24 cellular contexts compared by ENCODE assay signal in the genomic region with DNA sequence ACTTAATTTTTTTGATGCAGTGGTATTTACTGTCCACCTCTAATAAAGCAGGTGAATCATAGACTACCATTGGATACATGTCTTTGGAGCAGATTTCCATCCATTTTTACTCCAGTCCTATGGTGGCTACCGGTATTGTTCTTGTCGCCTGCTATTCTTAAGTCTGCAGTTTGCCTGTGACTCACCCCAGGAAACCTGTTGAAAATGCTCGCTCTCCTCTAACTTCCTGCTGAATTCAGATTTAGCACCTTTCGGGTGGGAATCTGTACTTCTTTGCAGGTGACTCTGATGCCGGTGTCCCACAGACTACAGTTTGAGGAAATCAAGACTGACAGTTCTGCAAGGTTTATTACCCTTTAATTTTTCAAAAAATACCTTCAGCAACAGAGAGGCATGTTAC.
"Had no signal": no experiment of that assay in that cellular context is flagged by ENCODE, and none has a peak within 500 bp of the region (broad histone marks: within the 10 kb centered on the region; RNA-seq: fewer than 3 reads in every experiment).

No MANE protein-coding gene starts in this region.

- FAIRE-seq: colon, keratinocyte, TTC549, urothelium cell line had no signal

- DNase-seq: activated CD4-positive, alpha-beta T cell treated with anti-CD3 and anti-CD28 coated beads, Interleukin-2, amount 50 U/mL, for 48 hours; activated gamma-delta T cell treated with Interleukin-2 at 50 U/mL for 16 hours; activated naive CD8-positive, alpha-beta T cell treated with anti-CD3 and anti-CD28 coated beads for 36 hours; amygdala; body of pancreas; central memory CD4-positive, alpha-beta T cell; hippocampal formation; left lung; mammary epithelial cell; naive B cell; stimulated activated CD4-positive, alpha-beta T cell treated with anti-CD3 and anti-CD28 coated beads, Interleukin-12 subunit alpha, Interleukin-12 subunit beta, amount 100 ng/mL, for 4 hours; stimulated activated CD4-positive, alpha-beta T cell treated with anti-CD3 and anti-CD28 coated beads, Interleukin-2, amount 100 ng/mL, for 24 hours; stimulated activated naive CD8-positive, alpha-beta T cell treated with anti-CD3 and anti-CD28 coated beads, Interleukin-15, Interleukin-2, amounts not matched to agents 100 U/mL and 50 U/mL, for 24 hours; substantia nigra had no signal

- H3K27ac Mint-ChIP-seq: activated naive CD8-positive, alpha-beta T cell treated with anti-CD3 and anti-CD28 coated beads for 36 hours; naive B cell; T-helper 2 cell treated with Interferon-gamma antibody and Interleukin-4, amounts not matched to agents 5 μg/mL and 100 μg/mL, for 36 hours had no signal

- H3K9me3 ChIP-seq: body of pancreas, esophagus muscularis mucosa, left lung, neutrophil, tibial nerve had no signal

- H3K4me1 ChIP-seq: esophagus muscularis mucosa, left lung, parathyroid adenoma, tibial nerve had no signal

- H3K9me3 Mint-ChIP-seq: activated naive CD8-positive, alpha-beta T cell treated with anti-CD3 and anti-CD28 coated beads for 36 hours had no signal

- H3K27ac ChIP-seq: esophagus muscularis mucosa, left lung, neutrophil, parathyroid adenoma, SK-N-MC, tibial nerve had no signal

- ATAC-seq: body of pancreas; left lung; stimulated activated naive CD8-positive, alpha-beta T cell treated with anti-CD3 and anti-CD28 coated beads, Interleukin-15, Interleukin-2, amounts not matched to agents 100 U/mL and 50 U/mL, for 24 hours had no signal

- H3K27me3 ChIP-seq: body of pancreas, esophagus muscularis mucosa, left lung, neutrophil, tibial nerve had no signal

- H3K4me3 Mint-ChIP-seq: activated naive CD8-positive, alpha-beta T cell treated with anti-CD3 and anti-CD28 coated beads for 36 hours; naive B cell; T-helper 2 cell treated with Interferon-gamma antibody and Interleukin-4, amounts not matched to agents 5 μg/mL and 100 μg/mL, for 36 hours had no signal

- H3K27me3 Mint-ChIP-seq: activated naive CD8-positive, alpha-beta T cell treated with anti-CD3 and anti-CD28 coated beads for 36 hours; naive B cell had no signal

- H3K9ac ChIP-seq: parathyroid adenoma had no signal

- H3K4me3 ChIP-seq: body of pancreas, esophagus muscularis mucosa, left lung, SK-N-MC, tibial nerve had no signal

- H2AFZ ChIP-seq: parathyroid adenoma had no signal
